Comparison of ENCODE assay signal across 25 cellular contexts in the genomic region with DNA sequence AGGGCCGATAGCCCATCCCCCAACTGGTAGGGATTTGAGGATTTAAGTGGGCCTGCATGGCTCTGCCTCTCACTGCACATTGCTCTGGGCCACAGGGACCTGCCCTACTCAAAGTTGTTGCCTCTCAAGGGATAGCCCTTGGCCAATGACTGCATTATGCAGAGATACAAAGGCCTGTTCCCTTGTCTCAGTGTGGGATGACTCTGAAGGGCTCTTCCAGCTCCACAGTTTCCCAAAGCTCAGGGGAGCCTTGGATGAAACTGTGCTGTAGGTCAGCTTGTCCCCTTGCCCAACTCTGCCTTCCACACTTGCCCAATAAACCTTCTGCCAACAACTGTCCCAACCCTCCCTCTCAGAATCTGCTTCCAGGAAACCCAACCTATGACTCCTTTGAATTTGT. TPM values are rescaled to one million over a fixed set of nuclear protein-coding genes. Genes with fewer than 3 reads are reported as not detected.
DNase-seq lines count a peak whose midpoint lies in the region; ATAC-seq and TF ChIP-seq lines count a peak whose summit lies in the region.
"Had no signal": no experiment of that assay in that cellular context is flagged by ENCODE, and none has a peak within 500 bp of the region (broad histone marks: within the 10 kb centered on the region; RNA-seq: fewer than 3 reads in every experiment).

No MANE protein-coding gene starts in this region.

- H3K4me3 ChIP-seq in neural progenitor cell (no peak overlapping the region), subcutaneous abdominal adipose tissue (ENCODE audit: low read depth in 1 of 5, low read length in 5 of 5) (no peak overlapping the region)
- H3K4me3 ChIP-seq: A549; BLaER1 treated with 17β-estradiol and CSF1 and Interleukin-3, amounts not matched to agents 10 nM and 100 nM; GM12878 had no signal

- H2AFZ ChIP-seq in neural progenitor cell (replicated peaks): peak overlapping the region; percentile 85

- H3K4me2 ChIP-seq in neural progenitor cell: no peak overlapping the region
- H3K4me2 ChIP-seq: A549; BLaER1 treated with 17β-estradiol and CSF1 and Interleukin-3, amounts not matched to agents 10 nM and 100 nM had no signal

- no peaks in the 10 kb centered on the region for H3F3A ChIP-seq in neural progenitor cell (ENCODE audit: low read depth)

- H3K36me3 ChIP-seq in neural progenitor cell: no peaks in the 10 kb centered on the region
- H3K36me3 ChIP-seq in subcutaneous abdominal adipose tissue (ENCODE audit: control insufficient read depth in 5 of 5, insufficient read depth in 5 of 5, low read length in 5 of 5): no peaks in the 10 kb centered on the region
- H3K36me3 ChIP-seq: BE2C; BLaER1 treated with 17β-estradiol and CSF1 and Interleukin-3, amounts not matched to agents 10 nM and 100 nM had no signal

- H3K4me1 Mint-ChIP-seq in activated naive CD4-positive, alpha-beta T cell treated with anti-CD3 and anti-CD28 coated beads, Interleukin-2, amount 10 ng/mL, durations not matched to agents 7 days and 5 days: peaks cover 20% of the 10 kb centered on the region
- H3K4me1 Mint-ChIP-seq in neural progenitor cell: no peaks in the 10 kb centered on the region
- peaks cover 2% of the 10 kb centered on the region for H3K4me1 Mint-ChIP-seq in activated T-helper 2 cell treated with anti-CD3 and anti-CD28 coated beads, Interferon-gamma antibody, Interleukin-2, Interleukin-4, amounts not matched to agents 10 μg/mL and 5 μg/mL and 100 μg/mL, durations not matched to agents 14 hours and 24 hours and 36 hours (ENCODE audit: low read depth)
- H3K4me1 Mint-ChIP-seq: CD14-positive monocyte had no signal

- CTCF ChIA-PET in activated naive CD4-positive, alpha-beta T cell treated with anti-CD3 and anti-CD28 coated beads, Interleukin-2, amount 10 ng/mL, durations not matched to agents 7 days and 5 days (lab: Charles Lee): no interaction called here

- H3K27ac Mint-ChIP-seq in activated naive CD4-positive, alpha-beta T cell treated with anti-CD3 and anti-CD28 coated beads, Interleukin-2, amount 10 ng/mL, durations not matched to agents 7 days and 5 days: peak overlapping the region; percentile 17
- no peak overlapping the region for H3K27ac Mint-ChIP-seq in activated naive CD4-positive, alpha-beta T cell treated with anti-CD3 and anti-CD28 coated beads, Interleukin-2, amount 50 U/mL, for 72 hours
- peak overlapping the region; percentile 15 for H3K27ac Mint-ChIP-seq in neural progenitor cell
- no peak overlapping the region for H3K27ac Mint-ChIP-seq in activated T-helper 2 cell treated with anti-CD3 and anti-CD28 coated beads, Interferon-gamma antibody, Interleukin-2, Interleukin-4, amounts not matched to agents 10 μg/mL and 5 μg/mL and 100 μg/mL, durations not matched to agents 14 hours and 24 hours and 36 hours
- H3K27ac Mint-ChIP-seq: CD14-positive monocyte; CD4-positive, alpha-beta T cell; CD8-positive, alpha-beta memory T cell had no signal

- DNase-seq in activated naive CD4-positive, alpha-beta T cell treated with anti-CD3 and anti-CD28 coated beads, Interleukin-2, amount 10 ng/mL, durations not matched to agents 7 days and 5 days: no peak
- DNase-seq in activated naive CD4-positive, alpha-beta T cell treated with anti-CD3 and anti-CD28 coated beads, Interleukin-2, amount 50 U/mL, for 72 hours (ENCODE audit: low spot score in 2 of 2): no peak
- DNase-seq in fibroblast of gingiva (ENCODE audit: low read depth) (peak; percentile 3), neural progenitor cell (ENCODE audit: low spot score) (no peak), NCI-H524 (lab: John Stamatoyannopoulos, UW) (no peak)
- DNase-seq in activated T-helper 2 cell treated with anti-CD3 and anti-CD28 coated beads, Interferon-gamma antibody, Interleukin-2, Interleukin-4, amounts not matched to agents 10 μg/mL and 5 μg/mL and 100 μg/mL, durations not matched to agents 14 hours and 24 hours and 36 hours (ENCODE audit: low spot score): no peak
- DNase-seq: 8988T; ACHN; AML-193; BE2C; CD4-positive, alpha-beta T cell; CD8-positive, alpha-beta memory T cell; DMS 273 treated with DMSO at 0.1 percent for 48 hours; DMS79; EL; GDM1; GOT3; H7; HCEC 1CT had no signal

- no peak overlapping the region for H3K4me3 Mint-ChIP-seq in activated naive CD4-positive, alpha-beta T cell treated with anti-CD3 and anti-CD28 coated beads, Interleukin-2, amount 10 ng/mL, durations not matched to agents 7 days and 5 days
- H3K4me3 Mint-ChIP-seq in neural progenitor cell: no peak overlapping the region
- no peak overlapping the region for H3K4me3 Mint-ChIP-seq in activated T-helper 2 cell treated with anti-CD3 and anti-CD28 coated beads, Interferon-gamma antibody, Interleukin-2, Interleukin-4, amounts not matched to agents 10 μg/mL and 5 μg/mL and 100 μg/mL, durations not matched to agents 14 hours and 24 hours and 36 hours (ENCODE audit: low read depth)
- H3K4me3 Mint-ChIP-seq: CD14-positive monocyte; CD4-positive, alpha-beta T cell; CD8-positive, alpha-beta memory T cell had no signal

- H3K4me1 ChIP-seq in neural progenitor cell (no peaks in the 10 kb centered on the region), subcutaneous abdominal adipose tissue (ENCODE audit: control insufficient read depth in 5 of 5, insufficient read depth in 5 of 5, low read length in 5 of 5) (peaks cover 0 to 17% (median 3%) of the 10 kb centered on the region in 5 donors)
- H3K4me1 ChIP-seq: A549; BE2C; BLaER1 treated with 17β-estradiol and CSF1 and Interleukin-3, amounts not matched to agents 10 nM and 100 nM had no signal

- ATAC-seq in activated naive CD4-positive, alpha-beta T cell treated with anti-CD3 and anti-CD28 coated beads, Interleukin-2, amount 50 U/mL, for 72 hours: no peak
- ATAC-seq in HG03565 (IDR thresholded peaks at IDR 0.05; ENCODE audit: unreplicated experiment): no peak
- ATAC-seq: A549, GM12878 had no signal

- H3K9me3 ChIP-seq in neural progenitor cell (ENCODE audit: low read depth) (no peaks in the 10 kb centered on the region), subcutaneous abdominal adipose tissue (ENCODE audit: control insufficient read depth in 5 of 5, low read length in 5 of 5) (no peaks in the 10 kb centered on the region)
- H3K9me3 ChIP-seq: BE2C; BLaER1 treated with 17β-estradiol and CSF1 and Interleukin-3, amounts not matched to agents 10 nM and 100 nM had no signal

- H3K27me3 Mint-ChIP-seq in activated naive CD4-positive, alpha-beta T cell treated with anti-CD3 and anti-CD28 coated beads, Interleukin-2, amount 10 ng/mL, durations not matched to agents 7 days and 5 days: peaks cover 4% of the 10 kb centered on the region
- H3K27me3 Mint-ChIP-seq in neural progenitor cell (ENCODE audit: insufficient read depth, low read depth): peaks cover 2% of the 10 kb centered on the region
- H3K27me3 Mint-ChIP-seq in activated T-helper 2 cell treated with anti-CD3 and anti-CD28 coated beads, Interferon-gamma antibody, Interleukin-2, Interleukin-4, amounts not matched to agents 10 μg/mL and 5 μg/mL and 100 μg/mL, durations not matched to agents 14 hours and 24 hours and 36 hours (ENCODE audit: low read depth): no peaks in the 10 kb centered on the region
- H3K27me3 Mint-ChIP-seq: CD4-positive, alpha-beta T cell had no signal

- H3K36me3 Mint-ChIP-seq in activated naive CD4-positive, alpha-beta T cell treated with anti-CD3 and anti-CD28 coated beads, Interleukin-2, amount 10 ng/mL, durations not matched to agents 7 days and 5 days: peaks cover 5% of the 10 kb centered on the region
- H3K36me3 Mint-ChIP-seq in activated naive CD4-positive, alpha-beta T cell treated with anti-CD3 and anti-CD28 coated beads, Interleukin-2, amount 50 U/mL, for 72 hours: no peaks in the 10 kb centered on the region
- H3K36me3 Mint-ChIP-seq in neural progenitor cell: no peaks in the 10 kb centered on the region
- no peaks in the 10 kb centered on the region for H3K36me3 Mint-ChIP-seq in activated T-helper 2 cell treated with anti-CD3 and anti-CD28 coated beads, Interferon-gamma antibody, Interleukin-2, Interleukin-4, amounts not matched to agents 10 μg/mL and 5 μg/mL and 100 μg/mL, durations not matched to agents 14 hours and 24 hours and 36 hours (ENCODE audit: low read depth)
- H3K36me3 Mint-ChIP-seq: CD14-positive monocyte had no signal

- H3K9ac ChIP-seq in neural progenitor cell (no peak overlapping the region), subcutaneous abdominal adipose tissue (ENCODE audit: low read length in 5 of 5) (peak overlapping the region in 1 of 5 donors; percentile 13)
- H3K9ac ChIP-seq: BLaER1 treated with 17β-estradiol and CSF1 and Interleukin-3, amounts not matched to agents 10 nM and 100 nM had no signal

- H3K27me3 ChIP-seq in neural progenitor cell (no peaks in the 10 kb centered on the region), subcutaneous abdominal adipose tissue (ENCODE audit: control insufficient read depth in 5 of 5, insufficient read depth in 4 of 5, low read length in 5 of 5) (no peaks in the 10 kb centered on the region)
- H3K27me3 ChIP-seq: BE2C; BLaER1 treated with 17β-estradiol and CSF1 and Interleukin-3, amounts not matched to agents 10 nM and 100 nM had no signal

- H3K9me3 Mint-ChIP-seq in activated naive CD4-positive, alpha-beta T cell treated with anti-CD3 and anti-CD28 coated beads, Interleukin-2, amount 10 ng/mL, durations not matched to agents 7 days and 5 days: no peaks in the 10 kb centered on the region
- H3K9me3 Mint-ChIP-seq in activated naive CD4-positive, alpha-beta T cell treated with anti-CD3 and anti-CD28 coated beads, Interleukin-2, amount 50 U/mL, for 72 hours: peaks cover 6 to 7% of the 10 kb centered on the region in 2 donors
- H3K9me3 Mint-ChIP-seq in neural progenitor cell: peaks cover 8% of the 10 kb centered on the region
- H3K9me3 Mint-ChIP-seq in activated T-helper 2 cell treated with anti-CD3 and anti-CD28 coated beads, Interferon-gamma antibody, Interleukin-2, Interleukin-4, amounts not matched to agents 10 μg/mL and 5 μg/mL and 100 μg/mL, durations not matched to agents 14 hours and 24 hours and 36 hours: no peaks in the 10 kb centered on the region
- H3K9me3 Mint-ChIP-seq: CD8-positive, alpha-beta memory T cell had no signal

- intact Hi-C loops in activated T-helper 2 cell treated with anti-CD3 and anti-CD28 coated beads, Interferon-gamma antibody, Interleukin-2, Interleukin-4, amounts not matched to agents 10 μg/mL and 5 μg/mL and 100 μg/mL, durations not matched to agents 14 hours and 24 hours and 36 hours (cut with micrococcal nuclease): no loop called here

- TF ChIP-seq CTCF in neural progenitor cell (IDR thresholded peaks at IDR 0.05): no peak

- no peaks in the 10 kb centered on the region for H3K79me2 ChIP-seq in neural progenitor cell (ENCODE audit: low read depth)

- H3K27ac ChIP-seq in neural progenitor cell (no peak overlapping the region), subcutaneous abdominal adipose tissue (ENCODE audit: low read depth, low read length) (peak overlapping the region; percentile 46)
- H3K27ac ChIP-seq: A549; BLaER1 treated with 17β-estradiol and CSF1 and Interleukin-3, amounts not matched to agents 10 nM and 100 nM had no signal

- H4K20me1 ChIP-seq in neural progenitor cell (ENCODE audit: low read depth): no peaks in the 10 kb centered on the region
- H4K20me1 ChIP-seq: BLaER1 treated with 17β-estradiol and CSF1 and Interleukin-3, amounts not matched to agents 10 nM and 100 nM had no signal

RNA-seq across cellular contexts. Expression of gene SLC9C2, which starts 42.6 kb away (rescaled TPM):
- total RNA-seq in activated naive CD4-positive, alpha-beta T cell treated with anti-CD3 and anti-CD28 coated beads, Interleukin-2, amount 50 U/mL, for 72 hours: not detected
- total RNA-seq in neural progenitor cell (ENCODE audit: low replicate concordance): not detected in 2 replicates
- total RNA-seq in activated T-helper 2 cell treated with anti-CD3 and anti-CD28 coated beads, Interferon-gamma antibody, Interleukin-2, Interleukin-4, amounts not matched to agents 10 μg/mL and 5 μg/mL and 100 μg/mL, durations not matched to agents 14 hours and 24 hours and 36 hours: not detected in 2 replicates
- total RNA-seq: CD4-positive, alpha-beta T cell; CD8-positive, alpha-beta memory T cell; GM12878; H7 had no signal

Comparison
In these comparisons a context has a peak if more than half of its experiments do, and no peak if none do; other contexts are left out.
1. H3K27ac Mint-ChIP-seq: peak in activated naive CD4-positive, alpha-beta T cell treated with anti-CD3 and anti-CD28 coated beads, Interleukin-2, amount 10 ng/mL, durations not matched to agents 7 days and 5 days (single experiment) and neural progenitor cell (single experiment); none in activated naive CD4-positive, alpha-beta T cell treated with anti-CD3 and anti-CD28 coated beads, Interleukin-2, amount 50 U/mL, for 72 hours (0 of 2) and activated T-helper 2 cell treated with anti-CD3 and anti-CD28 coated beads, Interferon-gamma antibody, Interleukin-2, Interleukin-4, amounts not matched to agents 10 μg/mL and 5 μg/mL and 100 μg/mL, durations not matched to agents 14 hours and 24 hours and 36 hours (single experiment).